In genomic region chr4:182978152-182978827, GRCh38 we compare ENCODE assay signal across 11 cellular contexts.
DNase-seq lines count a peak whose midpoint lies in the region; ATAC-seq and TF ChIP-seq lines count a peak whose summit lies in the region.
"Had no signal": no experiment of that assay in that cellular context is flagged by ENCODE, and none has a peak within 500 bp of the region (broad histone marks: within the 10 kb centered on the region; RNA-seq: fewer than 3 reads in every experiment).

No MANE protein-coding gene starts in this region.

- no peak overlapping the region for H3K4me3 Mint-ChIP-seq in activated B cell treated with CpG ODN at 0.5 μM for 24 hours

- H3K27ac Mint-ChIP-seq in activated B cell treated with CpG ODN at 0.5 μM for 24 hours: peak overlapping the region; percentile 46

- peaks cover 2% of the 10 kb centered on the region for H3K27me3 Mint-ChIP-seq in activated B cell treated with CpG ODN at 0.5 μM for 24 hours

- no peaks in the 10 kb centered on the region for H3K36me3 Mint-ChIP-seq in activated B cell treated with CpG ODN at 0.5 μM for 24 hours (ENCODE audit: low read depth)

- ATAC-seq in GM19395 (IDR thresholded peaks at IDR 0.05; ENCODE audit: unreplicated experiment) (peak; percentile 67), HG03066 (IDR thresholded peaks at IDR 0.05; ENCODE audit: low read depth, unreplicated experiment) (peak; percentile 56), activated B cell treated with CpG ODN at 0.5 μM for 24 hours (ENCODE audit: low read depth) (peak; percentile 42), esophagus mucosa (no peak)

- CTCF ChIA-PET in activated B cell treated with CpG ODN at 0.5 μM for 24 hours (lab: Charles Lee): no interaction called here

- no peak for TF ChIP-seq CTCF in activated B cell treated with CpG ODN at 0.5 μM for 24 hours (IDR thresholded peaks at IDR 0.05)

- POLR2A ChIA-PET in activated B cell treated with CpG ODN at 0.5 μM for 24 hours (lab: Charles Lee): no interaction called here

- peaks cover 6% of the 10 kb centered on the region for H3K4me1 Mint-ChIP-seq in activated B cell treated with CpG ODN at 0.5 μM for 24 hours

- intact Hi-C loops in activated B cell treated with CpG ODN at 0.5 μM for 24 hours (cut with micrococcal nuclease): no loop called here

- DNase-seq in COLO829 (ENCODE audit: low spot score) (peak; percentile 8), activated B cell treated with CpG ODN at 0.5 μM for 24 hours (no peak), DMS53 (lab: John Stamatoyannopoulos, UW) (no peak), NCI-H2081 (lab: John Stamatoyannopoulos, UW) (no peak), NOMO-1 (lab: John Stamatoyannopoulos, UW; ENCODE audit: unreplicated experiment in 2 of 2) (no peak)
- DNase-seq: activated CD4-positive, CD25-positive, alpha-beta regulatory T cell; DMS 273 treated with DMSO at 0.1 percent for 48 hours; dorsolateral prefrontal cortex had no signal

- H3K9me3 Mint-ChIP-seq in activated B cell treated with CpG ODN at 0.5 μM for 24 hours: no peaks in the 10 kb centered on the region
